15 cellular contexts compared by ENCODE assay signal in genomic region chr5:56569576-56569975, GRCh38.
DNase-seq lines count a peak whose midpoint lies in the region; ATAC-seq and TF ChIP-seq lines count a peak whose summit lies in the region.
"Had no signal": no experiment of that assay in that cellular context is flagged by ENCODE, and none has a peak within 500 bp of the region (broad histone marks: within the 10 kb centered on the region; RNA-seq: fewer than 3 reads in every experiment).

No MANE protein-coding gene starts in this region.

- no peak for TF ChIP-seq POLR2A in heart left ventricle (IDR thresholded peaks at IDR 0.05)

- peaks cover 0 to 11% (median 0%) of the 10 kb centered on the region in 12 donors for H3K9me3 ChIP-seq in heart left ventricle
- H3K9me3 ChIP-seq in heart right ventricle, result peaks cover 0 to 10% (median 0%) of the 10 kb centered on the region in 11 donors
- H3K9me3 ChIP-seq in subcutaneous abdominal adipose tissue (ENCODE audit: control insufficient read depth in 5 of 5, low read length in 5 of 5), result peaks cover 0 to 5% (median 0%) of the 10 kb centered on the region in 5 donors

- WGBS in heart left ventricle, 4 donors, result 30 to 60% (median 44%) methylated on average over 1 of the region's 1 CpG
- WGBS in heart right ventricle, 2 donors, result 44 to 46% methylated on average over 1 of the region's 1 CpG

- no peaks in the 10 kb centered on the region for H3K36me3 ChIP-seq in heart left ventricle
- no peaks in the 10 kb centered on the region for H3K36me3 ChIP-seq in heart right ventricle
- no peaks in the 10 kb centered on the region for H3K36me3 ChIP-seq in subcutaneous abdominal adipose tissue (ENCODE audit: control insufficient read depth in 5 of 5, insufficient read depth in 5 of 5, low read length in 5 of 5)

- peak overlapping the region in 1 of 5 donors; percentile 53 for H3K9ac ChIP-seq in subcutaneous abdominal adipose tissue (ENCODE audit: low read length in 5 of 5)

- ATAC-seq in heart left ventricle (peak in 3 of 4 donors; percentile 55 to 72 (median 70)), heart right ventricle (peak in 6 of 8 donors; percentile 33 to 84 (median 67)), foreskin keratinocyte (no peak)

- H3K4me1 ChIP-seq in heart left ventricle, result peaks cover 0 to 36% (median 3%) of the 10 kb centered on the region in 12 donors
- peaks cover 0 to 33% (median 12%) of the 10 kb centered on the region in 9 donors for H3K4me1 ChIP-seq in heart right ventricle
- H3K4me1 ChIP-seq in subcutaneous abdominal adipose tissue (ENCODE audit: control insufficient read depth in 5 of 5, insufficient read depth in 5 of 5, low read length in 5 of 5), result peaks cover 10 to 37% (median 25%) of the 10 kb centered on the region in 5 donors
- H3K4me1 ChIP-seq in foreskin keratinocyte, result peaks cover 9% of the 10 kb centered on the region

- TF ChIP-seq CTCF in heart left ventricle (IDR thresholded peaks at IDR 0.05), result no peak
- no peak for TF ChIP-seq CTCF in heart right ventricle (IDR thresholded peaks at IDR 0.05)
- no peak for TF ChIP-seq CTCF in dorsolateral prefrontal cortex (IDR thresholded peaks at IDR 0.05 in 54 of 56, conservative IDR thresholded peaks at IDR 0.05 in 2 of 56; ENCODE audit: low read depth in 1 of 56, partially characterized antibody in 56 of 56)
- TF ChIP-seq CTCF in foreskin keratinocyte (conservative IDR thresholded peaks at IDR 0.05), result no peak

- H3K27me3 ChIP-seq in heart left ventricle, result no peaks in the 10 kb centered on the region
- no peaks in the 10 kb centered on the region for H3K27me3 ChIP-seq in heart right ventricle
- no peaks in the 10 kb centered on the region for H3K27me3 ChIP-seq in subcutaneous abdominal adipose tissue (ENCODE audit: control insufficient read depth in 5 of 5, insufficient read depth in 4 of 5, low read length in 5 of 5)
- peaks cover 0 to 11% (median 0%) of the 10 kb centered on the region in 45 donors for H3K27me3 ChIP-seq in dorsolateral prefrontal cortex
- H3K27me3 ChIP-seq in foreskin keratinocyte, result no peaks in the 10 kb centered on the region

- H3K27ac ChIP-seq in heart left ventricle (peak overlapping the region in 3 of 12 donors; percentile 26 to 59 (median 46)), heart right ventricle (peak overlapping the region in 3 of 10 donors; percentile 0 to 59 (median 24)), subcutaneous abdominal adipose tissue (ENCODE audit: low read depth, low read length) (peak overlapping the region; percentile 13), dorsolateral prefrontal cortex (no peak overlapping the region), foreskin keratinocyte (no peak overlapping the region)

- DNase-seq in heart left ventricle (no peak), cardiac septum (ENCODE audit: low spot score) (no peak), astrocyte of the hippocampus (ENCODE audit: low read depth, low spot score) (peak; percentile 48), heart right ventricle (no peak), DMS79 treated with DMSO at 0.1 percent for 48 hours (lab: John Stamatoyannopoulos, UW) (no peak), dorsolateral prefrontal cortex (no peak), foreskin keratinocyte (no peak)
- DNase-seq: activated CD4-positive, alpha-beta T cell treated with anti-CD3 and anti-CD28 coated beads, Interleukin-2, amount 50 U/mL, for 1 hour; activated gamma-delta T cell; cerebellar nuclear complex; left cardiac atrium; NCI-H2081; NK-92 treated with Interleukin-12 subunit alpha and Interleukin-12 subunit beta, amount 100 ng/mL, for 24 hours; T-helper 1 cell had no signal

- H3K4me3 ChIP-seq in heart left ventricle (no peak overlapping the region), heart right ventricle (no peak overlapping the region), subcutaneous abdominal adipose tissue (ENCODE audit: low read depth in 1 of 5, low read length in 5 of 5) (no peak overlapping the region), dorsolateral prefrontal cortex (no peak overlapping the region)

- intact Hi-C loops in heart left ventricle (cut with DNase I), result loop anchor here in 1 of 10 donors (10.0 kb wide), 1 partner anchor 145 kb away; no protein-coding TSS in a partner anchor
- intact Hi-C loops in cardiac septum (cut with DNase I), result no loop called here
- intact Hi-C loops in heart right ventricle (cut with DNase I), result no loop called here
- intact Hi-C loops in dorsolateral prefrontal cortex (cut with DNase I), result no loop called here
